ENCODE assay signal across 17 cellular contexts in genomic region chr10:4102802-4103344, GRCh38.
"Had no signal": no experiment of that assay in that cellular context is flagged by ENCODE, and none has a peak within 500 bp of the region (broad histone marks: within the 10 kb centered on the region; RNA-seq: fewer than 3 reads in every experiment).

No MANE protein-coding gene starts in this region.

- DNase-seq: activated CD4-positive, alpha-beta T cell treated with anti-CD3 and anti-CD28 coated beads, Interleukin-2, amount 10 ng/mL, durations not matched to agents 7 days and 5 days; activated CD8-positive, alpha-beta memory T cell treated with anti-CD3 and anti-CD28 coated beads for 24 hours; activated effector memory CD4-positive, alpha-beta T cell treated with Interleukin-2 at 50 U/mL for 16 hours; amygdala; endodermal cell; esophagus squamous epithelium; foreskin fibroblast; islet precursor cell; left lung; occipital lobe; right lobe of liver; stimulated activated CD4-positive, alpha-beta T cell treated with anti-CD3 and anti-CD28 coated beads, Interleukin-12 subunit alpha, Interleukin-12 subunit beta, amount 100 ng/mL, for 4 hours; stimulated activated naive CD4-positive, alpha-beta T cell treated with Interleukin-2 at 50 U/mL for 16 hours; T-cell had no signal

- H3K27ac ChIP-seq: esophagus squamous epithelium, left lung, prostate gland, right lobe of liver had no signal

- H3K27me3 ChIP-seq: esophagus squamous epithelium, heart left ventricle, left lung, right lobe of liver had no signal

- H3K9me3 ChIP-seq: esophagus squamous epithelium, left lung, prostate gland, right lobe of liver had no signal

- H3K4me1 ChIP-seq: esophagus squamous epithelium, left lung, prostate gland, right lobe of liver had no signal

- H3K4me3 ChIP-seq: esophagus squamous epithelium, heart left ventricle, left lung, prostate gland, right lobe of liver had no signal

- ATAC-seq: natural killer cell treated with Interleukin-12 subunit alpha and Interleukin-12 subunit beta and Interleukin-15 and Interleukin-18, amount 100 ng/mL, for 72 hours; right lobe of liver; T-cell had no signal

- H3K36me3 ChIP-seq: esophagus squamous epithelium, heart left ventricle, left lung, prostate gland, right lobe of liver had no signal
